Comparison of ENCODE assay signal across 16 cellular contexts in genomic region chr5:145797336-145797735, GRCh38. TPM values are rescaled to one million over a fixed set of nuclear protein-coding genes. Genes with fewer than 3 reads are reported as not detected.
A peak's percentile ranks its signal among the peaks of the same experiment; 100 is the strongest.
DNase-seq lines count a peak whose midpoint lies in the region; FAIRE-seq and TF ChIP-seq lines count a peak whose summit lies in the region.
"Had no signal": no experiment of that assay in that cellular context is flagged by ENCODE, and none has a peak within 500 bp of the region (broad histone marks: within the 10 kb centered on the region; RNA-seq: fewer than 3 reads in every experiment).

No MANE protein-coding gene starts in this region.

- no peak overlapping the region for H2BK12ac ChIP-seq in trophoblast cell (ENCODE audit: low read length)

- no peaks in the 10 kb centered on the region for H3K36me3 ChIP-seq in astrocyte (ENCODE audit: insufficient read depth, low read length)
- H3K36me3 ChIP-seq in trophoblast cell (ENCODE audit: control insufficient read depth in 1 of 2, insufficient read depth in 2 of 2, low read length in 2 of 2): no peaks in the 10 kb centered on the region
- H3K36me3 ChIP-seq: esophagus squamous epithelium had no signal

- no peaks in the 10 kb centered on the region for H3K4me1 ChIP-seq in astrocyte (ENCODE audit: insufficient read depth, low read length)
- H3K4me1 ChIP-seq in trophoblast cell (ENCODE audit: control insufficient read depth in 1 of 2, insufficient read depth in 2 of 2, low read length in 2 of 2): no peaks in the 10 kb centered on the region

- no peak overlapping the region for H3K4ac ChIP-seq in trophoblast cell (ENCODE audit: low read depth, low read length)

- H4K20me1 ChIP-seq in astrocyte (ENCODE audit: insufficient read depth, low read length): no peaks in the 10 kb centered on the region

- no peak overlapping the region for H3K14ac ChIP-seq in trophoblast cell (ENCODE audit: low read length)

- WGBS in trophoblast cell (ENCODE audit: extremely low coverage, insufficient coverage, insufficient read length): no CpG with 5 or more reads among the region's 1 CpG

- H2BK120ac ChIP-seq in trophoblast cell (ENCODE audit: insufficient read depth, low read length, poor library complexity): no peak overlapping the region

- H4K91ac ChIP-seq in trophoblast cell (ENCODE audit: low read depth, low read length): no peak overlapping the region

- no peak overlapping the region for H3K27ac Mint-ChIP-seq in astrocyte (ENCODE audit: unreplicated experiment)
- no peak overlapping the region for H3K27ac Mint-ChIP-seq in mesothelial cell of epicardium

- H3K9me3 Mint-ChIP-seq in astrocyte (ENCODE audit: unreplicated experiment) (peaks cover 3% of the 10 kb centered on the region), mesothelial cell of epicardium (peaks cover 13% of the 10 kb centered on the region)

- H3K27me3 Mint-ChIP-seq in astrocyte (ENCODE audit: low read depth, unreplicated experiment): no peaks in the 10 kb centered on the region
- H3K27me3 Mint-ChIP-seq in mesothelial cell of epicardium (ENCODE audit: low read depth): no peaks in the 10 kb centered on the region
- H3K27me3 Mint-ChIP-seq: central memory CD8-positive, alpha-beta T cell had no signal

- H3K4me3 Mint-ChIP-seq in astrocyte (ENCODE audit: unreplicated experiment) (no peak overlapping the region), mesothelial cell of epicardium (no peak overlapping the region)
- H3K4me3 Mint-ChIP-seq: central memory CD8-positive, alpha-beta T cell had no signal

- H3K9ac ChIP-seq in astrocyte (ENCODE audit: low read length) (no peak overlapping the region), trophoblast cell (ENCODE audit: low read length) (no peak overlapping the region)

- no peaks in the 10 kb centered on the region for H3K27me3 ChIP-seq in astrocyte (ENCODE audit: insufficient read depth, low read length)
- H3K27me3 ChIP-seq in trophoblast cell (ENCODE audit: insufficient read depth, low read length): no peaks in the 10 kb centered on the region
- H3K27me3 ChIP-seq: esophagus squamous epithelium had no signal

- no peaks in the 10 kb centered on the region for H3K79me1 ChIP-seq in trophoblast cell (ENCODE audit: low read length)

- no peak overlapping the region for H2AK5ac ChIP-seq in trophoblast cell (ENCODE audit: low read length)

- peaks cover 6% of the 10 kb centered on the region for H3K4me1 Mint-ChIP-seq in astrocyte (ENCODE audit: low read depth, unreplicated experiment)
- H3K4me1 Mint-ChIP-seq in mesothelial cell of epicardium: no peaks in the 10 kb centered on the region
- H3K4me1 Mint-ChIP-seq: central memory CD8-positive, alpha-beta T cell had no signal

- no peak overlapping the region for H3K27ac ChIP-seq in astrocyte (ENCODE audit: low read depth, low read length)
- no peak overlapping the region for H3K27ac ChIP-seq in trophoblast cell (ENCODE audit: low read depth, low read length)
- H3K27ac ChIP-seq: esophagus squamous epithelium had no signal

- no peak overlapping the region for H3K18ac ChIP-seq in trophoblast cell (ENCODE audit: low read length)

- H3K4me2 ChIP-seq in astrocyte (ENCODE audit: low read length): no peak overlapping the region
- no peak overlapping the region for H3K4me2 ChIP-seq in trophoblast cell (ENCODE audit: low read length)

- H3K36me3 Mint-ChIP-seq in astrocyte (ENCODE audit: low read depth, unreplicated experiment) (no peaks in the 10 kb centered on the region), mesothelial cell of epicardium (peaks cover 13% of the 10 kb centered on the region)

- no peak overlapping the region for H2BK5ac ChIP-seq in trophoblast cell (ENCODE audit: low read depth, low read length, poor library complexity)

- no peak overlapping the region for H3K23ac ChIP-seq in trophoblast cell (ENCODE audit: low read length)

- TF ChIP-seq CTCF in astrocyte (IDR thresholded peaks at IDR 0.05; ENCODE audit: insufficient read depth, low read depth, low read length): no peak
- no peak for TF ChIP-seq CTCF in mesothelial cell of epicardium (IDR thresholded peaks at IDR 0.05; ENCODE audit: unreplicated experiment)

- no peaks in the 10 kb centered on the region for H3K79me2 ChIP-seq in astrocyte (ENCODE audit: insufficient read depth, low read length)
- no peaks in the 10 kb centered on the region for H3K79me2 ChIP-seq in trophoblast cell (ENCODE audit: control insufficient read depth, insufficient read depth, low read length, poor library complexity)

- H4K12ac ChIP-seq in trophoblast cell (ENCODE audit: low read depth, low read length): no peak overlapping the region

- H4K8ac ChIP-seq in trophoblast cell (ENCODE audit: low read depth, low read length): no peak overlapping the region

- H2AFZ ChIP-seq in astrocyte (ENCODE audit: low read depth, low read length): no peak overlapping the region
- no peak overlapping the region for H2AFZ ChIP-seq in trophoblast cell (ENCODE audit: insufficient read depth, low read length, poor library complexity)

- FAIRE-seq in astrocyte (lab: Jason Lieb, UNC): no peak

- DNase-seq in DMS53 treated with DMSO at 0.1 percent for 48 hours (lab: John Stamatoyannopoulos, UW; ENCODE audit: unreplicated experiment) (peak; percentile 93), M059J (ENCODE audit: low read depth) (peak; percentile 58), astrocyte (ENCODE audit: low read depth) (peak; percentile 22), iris pigment epithelial cell (ENCODE audit: low read depth) (peak; percentile 66), trophoblast cell (no peak), AG08395 (ENCODE audit: low spot score) (no peak), mesothelial cell of epicardium (ENCODE audit: low spot score in 2 of 2, unreplicated experiment in 2 of 2) (no peak)
- DNase-seq in activated T-cell treated with anti-CD3 and anti-CD28 coated beads, Interleukin-2, amount 50 U/mL, for 48 hours: no peak
- DNase-seq: activated CD4-positive, alpha-beta T cell treated with anti-CD3 and anti-CD28 coated beads, Interleukin-2, amount 50 U/mL, for 1 hour; activated gamma-delta T cell; C1 segment of cervical spinal cord; esophagus squamous epithelium; GF-D8; NCI-H1048; NCI-H774 had no signal

- no peaks in the 10 kb centered on the region for H3K9me3 ChIP-seq in astrocyte (ENCODE audit: insufficient read depth, low read depth, low read length)
- H3K9me3 ChIP-seq in trophoblast cell (ENCODE audit: insufficient read depth, low read depth, low read length): no peaks in the 10 kb centered on the region
- H3K9me3 ChIP-seq: esophagus squamous epithelium had no signal

- H3K4me3 ChIP-seq in astrocyte (ENCODE audit: insufficient read depth, low read depth, low read length) (no peak overlapping the region), trophoblast cell (ENCODE audit: low read depth, low read length) (no peak overlapping the region)
- H3K4me3 ChIP-seq: esophagus squamous epithelium had no signal

RNA-seq across cellular contexts. Expression of gene PRELID2, which starts 37.8 kb away (rescaled TPM):
- total RNA-seq in M059J (2014; rRNA removed; shearing (Covaris generic)): 15.0 and 15.5 TPM in 2 replicates
- total RNA-seq in astrocyte (9.2 and 9.9 TPM in 2 replicates), mesothelial cell of epicardium (18.3 to 23.0 TPM (median 19.9 TPM) in 3 replicates)
- 2.7 and 2.9 TPM in 2 replicates for polyA plus RNA-seq in trophoblast cell (2013)

Comparison
In these comparisons a context has a peak if more than half of its experiments do, and no peak if none do; other contexts are left out.
1. DNase-seq: peak in DMS53 treated with DMSO at 0.1 percent for 48 hours (single experiment), M059J (single experiment), astrocyte (single experiment) and iris pigment epithelial cell (single experiment); none in activated T-cell treated with anti-CD3 and anti-CD28 coated beads, Interleukin-2, amount 50 U/mL, for 48 hours (0 of 2), trophoblast cell (0 of 2), AG08395 (single experiment) and mesothelial cell of epicardium (0 of 2).